ENCODE assay signal across 17 cellular contexts in genomic region chr5:140573683-140574082, GRCh38.
"Had no signal": no experiment of that assay in that cellular context is flagged by ENCODE, and none has a peak within 500 bp of the region (broad histone marks: within the 10 kb centered on the region; RNA-seq: fewer than 3 reads in every experiment).

No MANE protein-coding gene starts in this region.

- H3K36me3 ChIP-seq: colonic mucosa, pancreas, transverse colon had no signal

- H3K4me3 ChIP-seq: colonic mucosa, esophagus muscularis mucosa, pancreas, transverse colon, vagina had no signal

- H3K27ac Mint-ChIP-seq: activated naive CD8-positive, alpha-beta T cell treated with anti-CD3 and anti-CD28 coated beads, Interleukin-2, amount 10 ng/mL, durations not matched to agents 7 days and 5 days; brain; T-helper 2 cell treated with Interferon-gamma antibody and Interleukin-4, amounts not matched to agents 5 μg/mL and 100 μg/mL, for 36 hours had no signal

- DNase-seq: activated CD4-positive, alpha-beta T cell treated with anti-CD3 and anti-CD28 coated beads, Interleukin-2, amount 50 U/mL, for 48 hours; activated naive CD4-positive, alpha-beta T cell treated with Interleukin-2 at 50 U/mL for 16 hours; activated naive CD8-positive, alpha-beta T cell treated with anti-CD3 and anti-CD28 coated beads, Interleukin-2, amount 10 ng/mL, durations not matched to agents 7 days and 5 days; central memory CD4-positive, alpha-beta T cell; colonic mucosa; immature natural killer cell; midbrain; pancreas; SK-N-SH; stimulated activated CD4-positive, alpha-beta T cell treated with anti-CD3 and anti-CD28 coated beads, Interleukin-2, amount 100 ng/mL, for 24 hours; stimulated activated naive CD8-positive, alpha-beta T cell treated with anti-CD3 and anti-CD28 coated beads, Interleukin-15, Interleukin-2, amounts not matched to agents 100 U/mL and 50 U/mL, for 24 hours; substantia nigra; transverse colon had no signal

- H3K9ac ChIP-seq: SK-N-SH had no signal

- H3K4me2 ChIP-seq: SK-N-SH had no signal

- ATAC-seq: stimulated activated naive CD8-positive, alpha-beta T cell treated with anti-CD3 and anti-CD28 coated beads, Interleukin-15, Interleukin-2, amounts not matched to agents 100 U/mL and 50 U/mL, for 24 hours had no signal

- H3K27me3 Mint-ChIP-seq: activated naive CD8-positive, alpha-beta T cell treated with anti-CD3 and anti-CD28 coated beads, Interleukin-2, amount 10 ng/mL, durations not matched to agents 7 days and 5 days had no signal

- H3K4me1 ChIP-seq: colonic mucosa, pancreas had no signal

- H3K27ac ChIP-seq: colonic mucosa, esophagus muscularis mucosa, transverse colon, vagina had no signal

- H3K27me3 ChIP-seq: colonic mucosa, esophagus muscularis mucosa, pancreas, transverse colon, vagina had no signal

- H3K4me1 Mint-ChIP-seq: brain had no signal

- H3K9me3 ChIP-seq: colonic mucosa, esophagus muscularis mucosa, pancreas, SK-N-SH, transverse colon, vagina had no signal

- H3K4me3 Mint-ChIP-seq: activated naive CD8-positive, alpha-beta T cell treated with anti-CD3 and anti-CD28 coated beads, Interleukin-2, amount 10 ng/mL, durations not matched to agents 7 days and 5 days; immature natural killer cell; T-helper 2 cell treated with Interferon-gamma antibody and Interleukin-4, amounts not matched to agents 5 μg/mL and 100 μg/mL, for 36 hours had no signal

- H3K9me2 ChIP-seq: SK-N-SH had no signal

- H3K9me3 Mint-ChIP-seq: activated naive CD8-positive, alpha-beta T cell treated with anti-CD3 and anti-CD28 coated beads, Interleukin-2, amount 10 ng/mL, durations not matched to agents 7 days and 5 days; immature natural killer cell; T-helper 2 cell treated with Interferon-gamma antibody and Interleukin-4, amounts not matched to agents 5 μg/mL and 100 μg/mL, for 36 hours had no signal
